ENCODE assay signal across 8 cellular contexts in genomic region chr12:113135178-113136127, GRCh38. TPM values are rescaled to one million over a fixed set of nuclear protein-coding genes. Genes with fewer than 3 reads are reported as not detected.
DNase-seq lines count a peak whose midpoint lies in the region; ATAC-seq and TF ChIP-seq lines count a peak whose summit lies in the region.

Gene RASAL1, minus strand, starts transcription at chr12:113135761. Its CDS starts 299 bp downstream, at chr12:113135462.

- H3K36me3 Mint-ChIP-seq in activated CD4-positive, alpha-beta T cell treated with anti-CD3 and anti-CD28 coated beads for 36 hours (ENCODE audit: low read depth): no peaks in the 10 kb centered on the region
- no peaks in the 10 kb centered on the region for H3K36me3 Mint-ChIP-seq in chondrocyte (ENCODE audit: low read depth)
- H3K36me3 Mint-ChIP-seq in natural killer cell: no peaks in the 10 kb centered on the region

- peak; percentile 50 for TF ChIP-seq CTCF in GM12864 (IDR thresholded peaks at IDR 0.05; ENCODE audit: low read depth, low read length, missing control alignments)
- TF ChIP-seq CTCF in chondrocyte (IDR thresholded peaks at IDR 0.05): peak; percentile 61
- no peak for TF ChIP-seq CTCF in natural killer cell (IDR thresholded peaks at IDR 0.05)
- peak in 1 of 2 donors; percentile 62 for TF ChIP-seq CTCF in suprapubic skin (IDR thresholded peaks at IDR 0.05)

- H3K9me3 ChIP-seq in suprapubic skin: no peaks in the 10 kb centered on the region

- DNase-seq in GM12864 (ENCODE audit: low read depth): no peak
- DNase-seq in NCI-H146 treated with DMSO at 0.1 percent for 48 hours (lab: John Stamatoyannopoulos, UW; ENCODE audit: unreplicated experiment): peak; percentile 80
- DNase-seq in activated CD4-positive, alpha-beta T cell treated with anti-CD3 and anti-CD28 coated beads for 36 hours: peak; percentile 96
- DNase-seq in chondrocyte (ENCODE audit: low spot score): no peak
- DNase-seq in natural killer cell: no peak
- no peak for DNase-seq in suprapubic skin (ENCODE audit: low spot score in 2 of 2)

- peak within 1 kb of the TSS; percentile 92 for H3K27ac Mint-ChIP-seq in activated CD4-positive, alpha-beta T cell treated with anti-CD3 and anti-CD28 coated beads for 36 hours
- no peak within 1 kb of the TSS for H3K27ac Mint-ChIP-seq in chondrocyte (ENCODE audit: unreplicated experiment)
- H3K27ac Mint-ChIP-seq in natural killer cell: no peak within 1 kb of the TSS

- H3K27ac ChIP-seq in suprapubic skin: peak within 1 kb of the TSS; percentile 73

- WGBS in suprapubic skin: 6% methylated on average over 19 of the region's 68 CpGs

- no peaks in the 10 kb centered on the region for H3K27me3 Mint-ChIP-seq in activated CD4-positive, alpha-beta T cell treated with anti-CD3 and anti-CD28 coated beads for 36 hours
- peaks cover 38% of the 10 kb centered on the region for H3K27me3 Mint-ChIP-seq in chondrocyte (ENCODE audit: low read depth)
- peaks cover 9 to 21% of the 10 kb centered on the region in 2 donors for H3K27me3 Mint-ChIP-seq in natural killer cell (ENCODE audit: low read depth in 2 of 2)

- H3K9me3 Mint-ChIP-seq in activated CD4-positive, alpha-beta T cell treated with anti-CD3 and anti-CD28 coated beads for 36 hours (ENCODE audit: low read depth): no peaks in the 10 kb centered on the region
- H3K9me3 Mint-ChIP-seq in chondrocyte (ENCODE audit: low read depth) (no peaks in the 10 kb centered on the region), natural killer cell (no peaks in the 10 kb centered on the region)

- peaks cover 15% of the 10 kb centered on the region for H3K4me1 ChIP-seq in suprapubic skin

- POLR2A ChIA-PET in activated CD4-positive, alpha-beta T cell treated with anti-CD3 and anti-CD28 coated beads for 36 hours (lab: Charles Lee): interaction anchor here (0.6 kb wide), 1 partner anchor 18 kb away, joined by 3 read pairs; no protein-coding TSS in a partner anchor

- intact Hi-C loops in activated CD4-positive, alpha-beta T cell treated with anti-CD3 and anti-CD28 coated beads for 36 hours (cut with DNase I, micrococcal nuclease): loop anchor here (1.0 to 2.0 kb wide), 8 partner anchors 17 to 1293 kb away; partner anchors contain the start of genes DDX54 (in 1 of the 2), MAPKAPK5 (in 1 of the 2), RITA1 (in 1 of the 2) and TPCN1 (in 1 of the 2)
- intact Hi-C loops in natural killer cell (cut with micrococcal nuclease): no loop called here

- TF ChIP-seq POLR2A in suprapubic skin (IDR thresholded peaks at IDR 0.05): no peak

- CTCF ChIA-PET in activated CD4-positive, alpha-beta T cell treated with anti-CD3 and anti-CD28 coated beads for 36 hours (lab: Charles Lee): interaction anchor here (0.7 to 6.4 kb wide), 8 partner anchors 15 to 64 kb away, joined by 3 to 57 read pairs (median 4); no protein-coding TSS in a partner anchor

- H3K4me1 Mint-ChIP-seq in activated CD4-positive, alpha-beta T cell treated with anti-CD3 and anti-CD28 coated beads for 36 hours: peaks cover 16% of the 10 kb centered on the region
- H3K4me1 Mint-ChIP-seq in chondrocyte (ENCODE audit: low read depth): no peaks in the 10 kb centered on the region
- peaks cover 0 to 6% of the 10 kb centered on the region in 2 donors for H3K4me1 Mint-ChIP-seq in natural killer cell

- H3K4me3 ChIP-seq in GM12864 (ENCODE audit: low read depth, low read length) (no peak within 1 kb of the TSS), suprapubic skin (peak within 1 kb of the TSS; percentile 41)

- peak within 1 kb of the TSS; percentile 73 for H3K4me3 Mint-ChIP-seq in activated CD4-positive, alpha-beta T cell treated with anti-CD3 and anti-CD28 coated beads for 36 hours
- H3K4me3 Mint-ChIP-seq in chondrocyte (ENCODE audit: unreplicated experiment) (peak within 1 kb of the TSS; percentile 9), natural killer cell (no peak within 1 kb of the TSS)

- peak; percentile 92 for ATAC-seq in activated CD4-positive, alpha-beta T cell treated with anti-CD3 and anti-CD28 coated beads for 36 hours
- ATAC-seq in natural killer cell (peak; percentile 48 to 72 (median 52)), GM21367 (IDR thresholded peaks at IDR 0.05; ENCODE audit: unreplicated experiment) (no peak), GM19328 (IDR thresholded peaks at IDR 0.05; ENCODE audit: unreplicated experiment) (no peak)

- no peaks in the 10 kb centered on the region for H3K36me3 ChIP-seq in suprapubic skin

- no peak for TF ChIP-seq EP300 in suprapubic skin (IDR thresholded peaks at IDR 0.05)

- H3K27me3 ChIP-seq in suprapubic skin: peaks cover 37% of the 10 kb centered on the region

RNA-seq across cellular contexts. Expression of gene RASAL1, which starts in this region (rescaled TPM):
- 10 to 100 TPM in 1 of 2 experiments, 1 to 10 TPM in 1; 9.0 to 10.6 TPM for total RNA-seq in activated CD4-positive, alpha-beta T cell treated with anti-CD3 and anti-CD28 coated beads for 36 hours
- total RNA-seq in chondrocyte: not detected in 3 replicates
- total RNA-seq in natural killer cell: not detected
- total RNA-seq in suprapubic skin: 10 to 100 TPM; 19.8 to 39.0 (median 32.5) TPM

Comparison
In these comparisons a context has a peak if more than half of its experiments do, and no peak if none do; other contexts are left out.
1. Peak in ATAC-seq in natural killer cell; RNA of the gene not detected or under 1 TPM.
2. DNase-seq: peak in NCI-H146 treated with DMSO at 0.1 percent for 48 hours (single experiment) and activated CD4-positive, alpha-beta T cell treated with anti-CD3 and anti-CD28 coated beads for 36 hours (single experiment); none in GM12864 (single experiment), chondrocyte (single experiment), natural killer cell (single experiment) and suprapubic skin (0 of 2).